9 cellular contexts compared by ENCODE assay signal in the genomic region with DNA sequence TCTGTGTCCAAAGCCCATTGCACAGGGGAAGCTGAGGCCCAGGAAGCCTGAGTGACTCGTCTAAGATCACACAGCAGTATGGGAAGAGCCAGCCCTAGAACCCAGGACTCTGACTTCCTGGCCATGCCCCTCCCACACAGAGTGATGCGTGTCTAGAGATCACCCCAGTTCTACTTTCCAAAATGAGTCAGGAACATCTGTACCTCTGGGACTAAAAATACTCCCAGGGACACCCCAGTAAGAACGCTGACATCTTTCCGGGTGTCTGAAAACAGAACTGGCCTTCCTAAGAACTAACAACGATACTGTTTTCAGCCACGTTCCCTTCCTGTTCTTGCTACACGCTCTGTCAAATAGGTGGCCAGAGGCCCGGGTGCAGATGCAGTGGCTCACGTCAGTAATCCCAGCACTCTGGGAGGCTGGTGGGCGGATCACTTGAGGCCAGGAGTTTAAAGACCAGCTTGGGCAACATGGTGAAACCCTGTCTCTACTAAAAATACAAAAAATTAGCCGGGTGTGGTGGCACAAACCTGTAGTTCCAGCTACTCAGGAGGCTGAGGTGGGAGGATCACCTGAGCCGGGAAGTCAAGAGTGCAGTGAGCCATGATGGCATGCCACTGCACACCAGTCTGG. TPM values are rescaled to one million over a fixed set of nuclear protein-coding genes. Genes with fewer than 3 reads are reported as not detected.
DNase-seq lines count a peak whose midpoint lies in the region; ATAC-seq and TF ChIP-seq lines count a peak whose summit lies in the region.
"Had no signal": no experiment of that assay in that cellular context is flagged by ENCODE, and none has a peak within 500 bp of the region (broad histone marks: within the 10 kb centered on the region; RNA-seq: fewer than 3 reads in every experiment).

No MANE protein-coding gene starts in this region.

- DNase-seq in MM.1S (peak; percentile 96), fibroblast of the aortic adventitia (ENCODE audit: low read depth) (peak; percentile 31), HuH-7.5 (ENCODE audit: low spot score) (no peak), NCI-H1436 (lab: John Stamatoyannopoulos, UW) (no peak), hippocampal formation (lab: John Stamatoyannopoulos, UW) (no peak), ovary (no peak)

- TF ChIP-seq EP300 in ovary (IDR thresholded peaks at IDR 0.05), result no peak

- H3K9me2 ChIP-seq in MM.1S (replicated peaks; ENCODE audit: insufficient read depth, low read length), result no peaks in the 10 kb centered on the region

- WGBS in ovary, 3 donors, result 65 to 74% (median 66%) methylated on average over 12 of the region's 12 CpGs

- H3K4me1 ChIP-seq in MM.1S (ENCODE audit: low read length) (peaks cover 30% of the 10 kb centered on the region), ovary (ENCODE audit: insufficient read depth) (no peaks in the 10 kb centered on the region)
- H3K4me1 ChIP-seq: body of pancreas had no signal

- H3F3A ChIP-seq in MM.1S (ENCODE audit: insufficient read depth, low read length), result peaks cover 15% of the 10 kb centered on the region

- H3K4me3 ChIP-seq in MM.1S (ENCODE audit: low read length), result no peak overlapping the region
- H3K4me3 ChIP-seq in fibroblast of the aortic adventitia (ENCODE audit: low read depth, low read length), result no peak overlapping the region
- H3K4me3 ChIP-seq in ovary, result no peak overlapping the region
- H3K4me3 ChIP-seq: body of pancreas had no signal

- TF ChIP-seq CTCF in MM.1S (IDR thresholded peaks at IDR 0.05; ENCODE audit: low read length) (no peak), fibroblast of the aortic adventitia (IDR thresholded peaks at IDR 0.05; ENCODE audit: insufficient read depth, low read length) (no peak), ovary (IDR thresholded peaks at IDR 0.05) (no peak)

- H4K20me1 ChIP-seq in MM.1S (ENCODE audit: insufficient read depth, low read length), result no peaks in the 10 kb centered on the region

- intact Hi-C loops in ovary (cut with DNase I), result no loop called here

- no peak for TF ChIP-seq POLR2A in ovary (IDR thresholded peaks at IDR 0.05)

- peak overlapping the region; percentile 45; the same call in 1 of the 2 replicates for H3K4me2 ChIP-seq in MM.1S (ENCODE audit: low read depth, low read length)

- H3K27ac ChIP-seq in MM.1S (ENCODE audit: low read length), result peak overlapping the region; percentile 96
- H3K27ac ChIP-seq in ovary, result no peak overlapping the region

- H3K79me2 ChIP-seq in MM.1S (ENCODE audit: low read length), result no peaks in the 10 kb centered on the region

- 0 out of 2 replicates have a peak overlapping the region, but pooled peaks have one; percentile 1 for H2AFZ ChIP-seq in MM.1S (ENCODE audit: low read length)

- H3K9me3 ChIP-seq in MM.1S (replicated peaks; ENCODE audit: insufficient read depth, low read length) (no peaks in the 10 kb centered on the region), ovary (no peaks in the 10 kb centered on the region)
- H3K9me3 ChIP-seq: body of pancreas had no signal

- peak; percentile 70 for ATAC-seq in GM18498 (IDR thresholded peaks at IDR 0.05; ENCODE audit: unreplicated experiment)
- ATAC-seq in GM21576 (IDR thresholded peaks at IDR 0.05; ENCODE audit: unreplicated experiment), result peak; percentile 68
- ATAC-seq: body of pancreas had no signal

- peak overlapping the region; percentile 64 for H3K9ac ChIP-seq in MM.1S (ENCODE audit: low read length)

- H3K27me3 ChIP-seq in MM.1S (replicated peaks; ENCODE audit: insufficient read depth, low read length) (no peaks in the 10 kb centered on the region), ovary (no peaks in the 10 kb centered on the region)
- H3K27me3 ChIP-seq: body of pancreas had no signal

- H3K36me3 ChIP-seq in MM.1S (replicated peaks; ENCODE audit: insufficient read depth, low read length) (no peaks in the 10 kb centered on the region), ovary (no peaks in the 10 kb centered on the region)

RNA-seq across cellular contexts. Expression of a gene that starts 21.7 kb away (rescaled TPM):
- total RNA-seq in fibroblast of the aortic adventitia (ENCODE audit: low replicate concordance) (0.09 and 0.57 TPM in 2 replicates), ovary (10 to 100 TPM in 1 of 7 donors, 1 to 10 TPM in 6; 3.9 to 10.7 (median 5.5) TPM)
- 1 to 10 TPM; 5.0 to 7.9 TPM for polyA plus RNA-seq in ovary

RNA-seq across cellular contexts. Expression of a gene that starts 52.9 kb away (rescaled TPM):
- total RNA-seq in fibroblast of the aortic adventitia (ENCODE audit: low replicate concordance) (1,848 and 3,122 TPM in 2 replicates), ovary (1,000 to 10,000 TPM; 3,686 to 6,016 (median 4,727) TPM)
- polyA plus RNA-seq in ovary, result 1,000 to 10,000 TPM; 3,441 to 7,258 TPM

Comparison
In these comparisons a context has a peak if more than half of its experiments do, and no peak if none do; other contexts are left out.
1. DNase-seq: peak in MM.1S (single experiment) and fibroblast of the aortic adventitia (single experiment); none in HuH-7.5 (single experiment), NCI-H1436 (single experiment), hippocampal formation (0 of 2) and ovary (0 of 5).